Comparison of ENCODE assay signal across 8 cellular contexts in genomic region chr2:207710814-207711740, GRCh38. TPM values are rescaled to one million over a fixed set of nuclear protein-coding genes. Genes with fewer than 3 reads are reported as not detected.
DNase-seq lines count a peak whose midpoint lies in the region; ATAC-seq and TF ChIP-seq lines count a peak whose summit lies in the region.

Gene CCNYL1, plus strand, starts transcription at chr2:207711640. Its CDS starts 257 bp downstream, at chr2:207711897.

- H3K4me1 Mint-ChIP-seq in activated CD4-positive, alpha-beta T cell treated with anti-CD3 and anti-CD28 coated beads, Interleukin-2, amount 10 ng/mL, durations not matched to agents 7 days and 5 days: peaks cover 22% of the 10 kb centered on the region

- DNase-seq in BE2C: peak; percentile 99
- DNase-seq in GM19240 (ENCODE audit: insufficient read length, low spot score): peak; percentile 97
- peak; percentile 96 to 99 for DNase-seq in NCI-H526 (lab: John Stamatoyannopoulos, UW)
- DNase-seq in activated CD4-positive, alpha-beta T cell treated with anti-CD3 and anti-CD28 coated beads, Interleukin-2, amount 10 ng/mL, durations not matched to agents 7 days and 5 days: peak; percentile 98
- peak; percentile 98 for DNase-seq in dedifferentiated amniotic fluid mesenchymal stem cell (ENCODE audit: extremely low spot score)
- DNase-seq in left kidney (ENCODE audit: low read depth, low spot score): peak; percentile 100
- DNase-seq in stimulated activated CD4-positive, alpha-beta T cell treated with anti-CD3 and anti-CD28 coated beads, Interleukin-2, amount 100 ng/mL, for 24 hours: peak; percentile 97

- CTCF ChIA-PET in activated CD4-positive, alpha-beta T cell treated with anti-CD3 and anti-CD28 coated beads, Interleukin-2, amount 10 ng/mL, durations not matched to agents 7 days and 5 days (lab: Charles Lee): interaction anchor here (1.0 to 1.4 kb wide), 3 partner anchors 19 to 298 kb away, joined by 3 read pairs; partner anchors contain the start of gene FZD5

- H3K4me3 ChIP-seq in BE2C (ENCODE audit: low read depth, low read length): peak within 1 kb of the TSS; percentile 87

- TF ChIP-seq CTCF in BE2C (IDR thresholded peaks at IDR 0.05; ENCODE audit: low read depth, low read length): no peak

- no peaks in the 10 kb centered on the region for H3K9me3 ChIP-seq in BE2C

- H3K4me1 ChIP-seq in BE2C: no peaks in the 10 kb centered on the region

- H3K27me3 Mint-ChIP-seq in activated CD4-positive, alpha-beta T cell treated with anti-CD3 and anti-CD28 coated beads, Interleukin-2, amount 10 ng/mL, durations not matched to agents 7 days and 5 days: peaks cover 2% of the 10 kb centered on the region

- peaks cover 2% of the 10 kb centered on the region for H3K36me3 Mint-ChIP-seq in activated CD4-positive, alpha-beta T cell treated with anti-CD3 and anti-CD28 coated beads, Interleukin-2, amount 10 ng/mL, durations not matched to agents 7 days and 5 days (ENCODE audit: low read depth)

- peak within 1 kb of the TSS; percentile 89 for H3K4me3 Mint-ChIP-seq in activated CD4-positive, alpha-beta T cell treated with anti-CD3 and anti-CD28 coated beads, Interleukin-2, amount 10 ng/mL, durations not matched to agents 7 days and 5 days

- ATAC-seq in HG03460 (IDR thresholded peaks at IDR 0.05; ENCODE audit: unreplicated experiment): peak; percentile 96

- H3K27me3 ChIP-seq in BE2C: no peaks in the 10 kb centered on the region

- H3K9me3 Mint-ChIP-seq in activated CD4-positive, alpha-beta T cell treated with anti-CD3 and anti-CD28 coated beads, Interleukin-2, amount 10 ng/mL, durations not matched to agents 7 days and 5 days: no peaks in the 10 kb centered on the region

- no peaks in the 10 kb centered on the region for H3K36me3 ChIP-seq in BE2C

- POLR2A ChIA-PET in activated CD4-positive, alpha-beta T cell treated with anti-CD3 and anti-CD28 coated beads, Interleukin-2, amount 10 ng/mL, durations not matched to agents 7 days and 5 days (lab: Charles Lee): interaction anchor here (0.5 to 1.0 kb wide), 3 partner anchors 19 to 337 kb away, joined by 3 to 4 read pairs (median 3); no protein-coding TSS in a partner anchor

- peak within 1 kb of the TSS; percentile 90 for H3K27ac Mint-ChIP-seq in activated CD4-positive, alpha-beta T cell treated with anti-CD3 and anti-CD28 coated beads, Interleukin-2, amount 10 ng/mL, durations not matched to agents 7 days and 5 days

RNA-seq across cellular contexts. Expression of gene CCNYL1, which starts in this region (rescaled TPM):
- polyA plus RNA-seq in BE2C (2012; ENCODE audit: insufficient read depth, insufficient read length, low read depth): 6.1 TPM
- total RNA-seq in activated CD4-positive, alpha-beta T cell treated with anti-CD3 and anti-CD28 coated beads, Interleukin-2, amount 10 ng/mL, durations not matched to agents 7 days and 5 days: 1 to 10 TPM; 5.1 to 6.9 TPM

Comparison
In these comparisons a context has a peak if more than half of its experiments do, and no peak if none do; other contexts are left out.
1. Peak in every context shown above with its lines: DNase-seq, ATAC-seq and H3K4me3 ChIP-seq.